11 cellular contexts compared by ENCODE assay signal in genomic region chr3:11556851-11557644, GRCh38.
DNase-seq lines count a peak whose midpoint lies in the region; ATAC-seq lines count a peak whose summit lies in the region.
"Had no signal": no experiment of that assay in that cellular context is flagged by ENCODE, and none has a peak within 500 bp of the region (broad histone marks: within the 10 kb centered on the region; RNA-seq: fewer than 3 reads in every experiment).

No MANE protein-coding gene starts in this region.

- H3K4me3 ChIP-seq in right cardiac atrium (ENCODE audit: low read length) (no peak overlapping the region), skeletal muscle cell (ENCODE audit: low read depth, low read length) (no peak overlapping the region)

- H3K9me3 ChIP-seq in right cardiac atrium (ENCODE audit: control insufficient read depth, low read length) = no peaks in the 10 kb centered on the region

- no peaks in the 10 kb centered on the region for H3K27me3 ChIP-seq in right cardiac atrium (ENCODE audit: control insufficient read depth, insufficient read depth)

- intact Hi-C loops in right cardiac atrium (cut with DNase I) = no loop called here

- 45% methylated on average over 16 of the region's 16 CpGs for WGBS in right cardiac atrium

- DNase-seq in EL (peak; percentile 19), astrocyte of the hippocampus (ENCODE audit: low read depth, low spot score) (peak; percentile 90), right cardiac atrium (peak; percentile 65 to 85 (median 71)), skeletal muscle cell (ENCODE audit: low read depth) (peak; percentile 96), globus pallidus (ENCODE audit: low spot score) (no peak), NCI-H2107 (lab: John Stamatoyannopoulos, UW) (no peak), medulla oblongata (ENCODE audit: extremely low spot score) (no peak), GM19238 (ENCODE audit: insufficient read length, low spot score) (no peak)
- DNase-seq: activated naive CD4-positive, alpha-beta T cell treated with anti-CD3 and anti-CD28 coated beads, Interleukin-2, amount 10 ng/mL, durations not matched to agents 7 days and 5 days; DND-41; NCI-H2029 had no signal

- peaks cover 39% of the 10 kb centered on the region for H3K4me1 ChIP-seq in right cardiac atrium (ENCODE audit: control insufficient read depth, insufficient read depth, low read length)

- no peak overlapping the region for H3K27ac ChIP-seq in right cardiac atrium (ENCODE audit: low read length)

- ATAC-seq in right cardiac atrium = peak in 1 of 2 donors; percentile 8

Comparison
In these comparisons a context has a peak if more than half of its experiments do, and no peak if none do; other contexts are left out.
1. DNase-seq: peak in EL (single experiment), astrocyte of the hippocampus (single experiment), right cardiac atrium (3 of 3) and skeletal muscle cell (single experiment); none in globus pallidus (single experiment), NCI-H2107 (single experiment), medulla oblongata (single experiment) and GM19238 (single experiment).